20 cellular contexts compared by ENCODE assay signal in genomic region chr12:42960087-42960527, GRCh38.
DNase-seq lines count a peak whose midpoint lies in the region; ATAC-seq, FAIRE-seq and TF ChIP-seq lines count a peak whose summit lies in the region.
"Had no signal": no experiment of that assay in that cellular context is flagged by ENCODE, and none has a peak within 500 bp of the region (broad histone marks: within the 10 kb centered on the region; RNA-seq: fewer than 3 reads in every experiment).

No MANE protein-coding gene starts in this region.

- peaks cover 47% of the 10 kb centered on the region for H3K4me1 ChIP-seq in A549
- peaks cover 16% of the 10 kb centered on the region for H3K4me1 ChIP-seq in HEK293 (ENCODE audit: control insufficient read depth, insufficient read depth, low read length)
- H3K4me1 ChIP-seq in RWPE2 (ENCODE audit: insufficient read depth, poor library complexity, severe bottlenecking): peaks cover 54% of the 10 kb centered on the region
- H3K4me1 ChIP-seq: vagina had no signal

- H3K27ac ChIP-seq in A549: peak overlapping the region; percentile 73 to 87
- no peak overlapping the region; the same call in 1 of the 2 replicates for H3K27ac ChIP-seq in HEK293 (ENCODE audit: extremely low read depth, low read depth, low read length)
- peak overlapping the region; percentile 100 for H3K27ac ChIP-seq in RWPE2 (ENCODE audit: poor library complexity, severe bottlenecking)
- H3K27ac ChIP-seq: KMS-11, vagina had no signal

- CTCF ChIA-PET in A549 (lab: Yijun Ruan, JAX) (no interaction called here), HEK293 (lab: Yijun Ruan, JAX) (no interaction called here)

- no peak overlapping the region for H3K4me3 Mint-ChIP-seq in endothelial cell (ENCODE audit: unreplicated experiment)
- H3K4me3 Mint-ChIP-seq: stimulated activated naive CD8-positive, alpha-beta T cell treated with anti-CD3 and anti-CD28 coated beads, Interleukin-15, Interleukin-2, amounts not matched to agents 100 ng/mL and 50 ng/mL, for 24 hours had no signal

- TF ChIP-seq CTCF in A549 (IDR thresholded peaks at IDR 0.05) (no peak), HEK293 (tag by site-specific recombination; IDR thresholded peaks at IDR 0.05) (no peak), RWPE2 (IDR thresholded peaks at IDR 0.05; ENCODE audit: poor library complexity, severe bottlenecking) (no peak), endothelial cell (IDR thresholded peaks at IDR 0.05; ENCODE audit: unreplicated experiment) (no peak)

- POLR2A ChIA-PET in A549 (lab: Yijun Ruan, JAX) (no interaction called here), HEK293 (lab: Yijun Ruan, JAX) (no interaction called here)

- H3K9me3 Mint-ChIP-seq in endothelial cell (ENCODE audit: unreplicated experiment): no peaks in the 10 kb centered on the region
- H3K9me3 Mint-ChIP-seq: stimulated activated naive CD8-positive, alpha-beta T cell treated with anti-CD3 and anti-CD28 coated beads, Interleukin-15, Interleukin-2, amounts not matched to agents 100 ng/mL and 50 ng/mL, for 24 hours had no signal

- no peak overlapping the region for H3K27ac Mint-ChIP-seq in endothelial cell (ENCODE audit: unreplicated experiment)
- H3K27ac Mint-ChIP-seq: stimulated activated naive CD8-positive, alpha-beta T cell treated with anti-CD3 and anti-CD28 coated beads, Interleukin-15, Interleukin-2, amounts not matched to agents 100 ng/mL and 50 ng/mL, for 24 hours had no signal

- H3K36me3 Mint-ChIP-seq in endothelial cell (ENCODE audit: low read depth, unreplicated experiment): no peaks in the 10 kb centered on the region

- H3K36me3 ChIP-seq in HEK293 (ENCODE audit: control insufficient read depth in 2 of 2, insufficient read depth in 1 of 2, low read length in 2 of 2): no peaks in the 10 kb centered on the region
- H3K36me3 ChIP-seq in RWPE2 (ENCODE audit: low read depth): no peaks in the 10 kb centered on the region
- H3K36me3 ChIP-seq: left lung, vagina had no signal

- no peaks in the 10 kb centered on the region for H3K4me1 Mint-ChIP-seq in endothelial cell (ENCODE audit: unreplicated experiment)

- WGBS in A549 (ENCODE audit: missing lambda C conversion rate): 43% methylated on average over 4 of the region's 4 CpGs

- ATAC-seq in A549 (peak in 1 of 2 experiments; percentile 33; a peak in 1 of 6 replicates), RWPE2 (ENCODE audit: low read depth) (peak; percentile 86), esophagus mucosa (peak; percentile 33), GM19397 (IDR thresholded peaks at IDR 0.05; ENCODE audit: unreplicated experiment) (no peak), HG03521 (IDR thresholded peaks at IDR 0.05; ENCODE audit: unreplicated experiment) (no peak)
- ATAC-seq: activated CD4-positive, CD25-positive, alpha-beta regulatory T cell treated with anti-CD3 and anti-CD28 coated beads, Interleukin-2, amount 50 U/mL, for 24 hours; left lung had no signal

- FAIRE-seq in A549 (lab: Jason Lieb, UNC): no peak

- H3K4me3 ChIP-seq in A549 (no peak overlapping the region), HEK293 (ENCODE audit: low read depth, low read length) (no peak overlapping the region), RWPE2 (ENCODE audit: severe bottlenecking) (no peak overlapping the region)
- H3K4me3 ChIP-seq: left lung, vagina had no signal

- H3K27me3 Mint-ChIP-seq in endothelial cell (ENCODE audit: unreplicated experiment): no peaks in the 10 kb centered on the region
- H3K27me3 Mint-ChIP-seq: stimulated activated naive CD8-positive, alpha-beta T cell treated with anti-CD3 and anti-CD28 coated beads, Interleukin-15, Interleukin-2, amounts not matched to agents 100 ng/mL and 50 ng/mL, for 24 hours had no signal

- TF ChIP-seq EP300 in A549 (IDR thresholded peaks at IDR 0.05): no peak

- H3K9me3 ChIP-seq in A549 (no peaks in the 10 kb centered on the region), HEK293 (ENCODE audit: control insufficient read depth, insufficient read depth, low read depth, low read length) (no peaks in the 10 kb centered on the region), RWPE2 (ENCODE audit: severe bottlenecking) (no peaks in the 10 kb centered on the region)
- H3K9me3 ChIP-seq: left lung, vagina had no signal

- no peak for TF ChIP-seq RAD21 in A549 (conservative IDR thresholded peaks at IDR 0.05 in 1 of 2, IDR thresholded peaks at IDR 0.05 in 1 of 2)

- DNase-seq in A549 (ENCODE audit: low read depth in 1 of 2, low spot score in 1 of 2) (peak in 1 of 2 experiments; percentile 7), RWPE2 (ENCODE audit: low spot score) (peak; percentile 75), T1000 (lab: John Stamatoyannopoulos, UW) (no peak), endothelial cell (ENCODE audit: low spot score) (no peak)
- DNase-seq: activated gamma-delta T cell treated with Interleukin-2 at 50 U/mL for 16 hours; aorta; hypothalamus; left lung; NCI-H1436 treated with DMSO at 0.1 percent for 48 hours; NCI-H510A; posterior cingulate gyrus; stimulated activated CD4-positive, alpha-beta T cell treated with anti-CD3 and anti-CD28 coated beads, Interleukin-12 subunit alpha, Interleukin-12 subunit beta, amount 100 ng/mL, for 4 hours had no signal

- no peaks in the 10 kb centered on the region for H3K27me3 ChIP-seq in RWPE2 (ENCODE audit: insufficient read depth, poor library complexity, severe bottlenecking)
- H3K27me3 ChIP-seq: left lung, vagina had no signal

- peak overlapping the region; percentile 67; the same call in 1 of the 3 replicates for H3K4me2 ChIP-seq in A549
- H3K4me2 ChIP-seq: KMS-11 had no signal

- TF ChIP-seq POLR2A in A549 (IDR thresholded peaks at IDR 0.05; ENCODE audit: low read length): no peak

TF ChIP-seq in A549, 52 proteins besides CTCF, POLR2A, EP300 and RAD21 (continues in another document):
- no peak for TF ChIP-seq PBX3 (IDR thresholded peaks at IDR 0.05)
- no peak for TF ChIP-seq TFCP2L1 (CRISPR knock-in tag; IDR thresholded peaks at IDR 0.05)
- no peak for TF ChIP-seq MYC (IDR thresholded peaks at IDR 0.05; ENCODE audit: borderline replicate concordance, low read length)
- TF ChIP-seq KDM5A (IDR thresholded peaks at IDR 0.05): no peak
- TF ChIP-seq HOXA7 (CRISPR knock-in tag; IDR thresholded peaks at IDR 0.05): no peak
- no peak for TF ChIP-seq ZC3H11A (IDR thresholded peaks at IDR 0.05)
- TF ChIP-seq MAZ (IDR thresholded peaks at IDR 0.05; ENCODE audit: borderline replicate concordance, low read depth, low read length): no peak
- TF ChIP-seq FOXS1 (CRISPR knock-in tag; IDR thresholded peaks at IDR 0.05): no peak
- no peak for TF ChIP-seq GATA3 (IDR thresholded peaks at IDR 0.05; ENCODE audit: borderline replicate concordance)
- TF ChIP-seq JUNB (IDR thresholded peaks at IDR 0.05): no peak
- TF ChIP-seq ESRRA (IDR thresholded peaks at IDR 0.05; ENCODE audit: borderline replicate concordance, low read length): no peak
- TF ChIP-seq HOXB5 (CRISPR knock-in tag; IDR thresholded peaks at IDR 0.05): no peak
- no peak for TF ChIP-seq HOXB13 (CRISPR knock-in tag; IDR thresholded peaks at IDR 0.05; ENCODE audit: low read depth)
- no peak for TF ChIP-seq EHF (CRISPR knock-in tag; IDR thresholded peaks at IDR 0.05)

TF ChIP-seq in HEK293, 187 proteins besides CTCF, POLR2A, EP300 and RAD21 (continues in another document):
- 0 out of 2 replicates have a peak, but pooled peaks have one; percentile 24 for TF ChIP-seq ZNF335 (tag by site-specific recombination; conservative IDR thresholded peaks at IDR 0.05)
- TF ChIP-seq FEZF1 (tag by site-specific recombination; IDR thresholded peaks at IDR 0.05): peak; percentile 42; the same call in 1 of the 2 replicates
- TF ChIP-seq ZNF600 (tag by site-specific recombination; IDR thresholded peaks at IDR 0.05): peak; percentile 58
- 0 out of 2 replicates have a peak, but pooled peaks have one; percentile 9 for TF ChIP-seq ZNF629 (tag by site-specific recombination; IDR thresholded peaks at IDR 0.05)
- TF ChIP-seq ZXDB (tag by site-specific recombination; IDR thresholded peaks at IDR 0.05): 0 out of 2 replicates have a peak, but pooled peaks have one; percentile 13
- no peak for TF ChIP-seq ZNF112 (tag by site-specific recombination; IDR thresholded peaks at IDR 0.05)
- TF ChIP-seq SETDB1 (IDR thresholded peaks at IDR 0.05; ENCODE audit: insufficient read length, low read length): no peak
- peak; percentile 71; the same call in 1 of the 2 replicates for TF ChIP-seq ATF2 (tag by site-specific recombination; IDR thresholded peaks at IDR 0.05; ENCODE audit: low read depth)
- no peak for TF ChIP-seq ZNF843 (tag by site-specific recombination; IDR thresholded peaks at IDR 0.05)

Comparison
In these comparisons a context has a peak if more than half of its experiments do, and no peak if none do; other contexts are left out.
1. ATAC-seq: peak in RWPE2 (single experiment) and esophagus mucosa (single experiment); none in GM19397 (single experiment) and HG03521 (single experiment).